ENCODE assay signal across 8 cellular contexts in genomic region chr1:174022080-174022975, GRCh38. TPM values are rescaled to one million over a fixed set of nuclear protein-coding genes. Genes with fewer than 3 reads are reported as not detected.
A peak's percentile ranks its signal among the peaks of the same experiment; 100 is the strongest.
DNase-seq lines count a peak whose midpoint lies in the region; ATAC-seq and TF ChIP-seq lines count a peak whose summit lies in the region.

RC3H1 (minus strand) TSS chr1:174022357; CDS start chr1:173992985, 29,372 bp downstream.

- no peak for TF ChIP-seq CTCF in OCI-LY1 (IDR thresholded peaks at IDR 0.05; ENCODE audit: low read length)

- H3K4me3 ChIP-seq in OCI-LY1 (ENCODE audit: low read depth, low read length, poor library complexity, severe bottlenecking): peak within 1 kb of the TSS; percentile 93

- H3K9me3 ChIP-seq in OCI-LY1 (ENCODE audit: low read length): no peaks in the 10 kb centered on the region

- H3F3A ChIP-seq in OCI-LY1 (ENCODE audit: insufficient read depth, low read length): no peaks in the 10 kb centered on the region

- H3K4me1 ChIP-seq in OCI-LY1 (ENCODE audit: insufficient read depth, low read length, severe bottlenecking): peaks cover 51% of the 10 kb centered on the region

- in situ Hi-C loops in Caki2 (cut with HindIII; ENCODE audit: low pct_unique_long_range_greater_than_20kb, low sequenced_read_pairs) (no loop called here), endometrial microvascular endothelial cells (cut with HindIII; ENCODE audit: inconsistent ontology term, low pct_unique_long_range_greater_than_20kb, low sequenced_read_pairs) (no loop called here)

- no peaks in the 10 kb centered on the region for H3K27me3 ChIP-seq in OCI-LY1 (ENCODE audit: insufficient read depth, low read length)

- peak; percentile 87 for ATAC-seq in GM21381 (IDR thresholded peaks at IDR 0.05; ENCODE audit: unreplicated experiment)

- H2AFZ ChIP-seq in OCI-LY1 (ENCODE audit: low read length): peak within 1 kb of the TSS; percentile 50

- H3K36me3 ChIP-seq in OCI-LY1 (ENCODE audit: insufficient read depth, low read length): peaks cover 4% of the 10 kb centered on the region; the same call in 1 of the 2 replicates

- DNase-seq in Caki2 (ENCODE audit: low read depth) (peak; percentile 89), HUDEP-2 (lab: John Stamatoyannopoulos, UW; ENCODE audit: unreplicated experiment in 76 of 76) (peak in 73 of 76 experiments; percentile 18 to 88 (median 75)), midbrain (lab: John Stamatoyannopoulos, UW) (peak; percentile 96)
- peak; percentile 86 for DNase-seq in activated CD8-positive, alpha-beta memory T cell treated with anti-CD3 and anti-CD28 coated beads, Interleukin-2, amount 50 U/mL, for 4 hours
- peak; percentile 75 to 83 for DNase-seq in stimulated activated CD8-positive, alpha-beta memory T cell treated with anti-CD3 and anti-CD28 coated beads, Interleukin-2, amount 100 ng/mL, for 1 hour (ENCODE audit: low read depth in 2 of 2)

- peak within 1 kb of the TSS; percentile 63 for H3K27ac ChIP-seq in OCI-LY1 (ENCODE audit: low read depth, low read length, poor library complexity, severe bottlenecking)

- H3K4me2 ChIP-seq in OCI-LY1 (ENCODE audit: low read length): peak within 1 kb of the TSS; percentile 99

- H3K9ac ChIP-seq in OCI-LY1 (ENCODE audit: low read length): peak within 1 kb of the TSS; percentile 82

- no peaks in the 10 kb centered on the region for H4K20me1 ChIP-seq in OCI-LY1 (ENCODE audit: insufficient read depth, low read length)

- H3K79me2 ChIP-seq in OCI-LY1 (ENCODE audit: insufficient read depth, low read length): peaks cover 44% of the 10 kb centered on the region

- no peaks in the 10 kb centered on the region for H3K9me2 ChIP-seq in OCI-LY1 (ENCODE audit: low read depth, low read length)

RNA-seq across cellular contexts. Expression of gene RC3H1, which starts in this region (rescaled TPM):
- total RNA-seq in Caki2 (2014; rRNA removed; shearing (Covaris generic); ENCODE audit: low replicate concordance): 6.9 and 9.4 TPM in 2 replicates
- total RNA-seq in endometrial microvascular endothelial cells (ENCODE audit: inconsistent ontology term): 16.0 TPM

Comparison
In these comparisons a context has a peak if more than half of its experiments do, and no peak if none do; other contexts are left out.
1. Peak in every context shown above with its lines: DNase-seq, ATAC-seq, H3K4me3 ChIP-seq and H3K27ac ChIP-seq.